ENCODE assay signal across 19 cellular contexts in genomic region chr7:53835301-53835700, GRCh38.
DNase-seq lines count a peak whose midpoint lies in the region; ATAC-seq and TF ChIP-seq lines count a peak whose summit lies in the region.
"Had no signal": no experiment of that assay in that cellular context is flagged by ENCODE, and none has a peak within 500 bp of the region (broad histone marks: within the 10 kb centered on the region; RNA-seq: fewer than 3 reads in every experiment).

No MANE protein-coding gene starts in this region.

- no peaks in the 10 kb centered on the region for H3K9me2 ChIP-seq in hepatocyte (replicated peaks; ENCODE audit: insufficient read depth)

- peak overlapping the region; percentile 6 for H3K27ac ChIP-seq in HUES48 (ENCODE audit: low read depth, low read length)
- no peak overlapping the region for H3K27ac ChIP-seq in hepatocyte
- H3K27ac ChIP-seq: BLaER1 had no signal

- peaks cover 5% of the 10 kb centered on the region for H3K9me3 ChIP-seq in HUES48 (ENCODE audit: control insufficient read depth, insufficient read depth, low read length)
- peaks cover 25% of the 10 kb centered on the region; the same call in 1 of the 2 replicates for H3K9me3 ChIP-seq in NT2/D1 (ENCODE audit: insufficient read depth, low read length)
- peaks cover 9% of the 10 kb centered on the region for H3K9me3 ChIP-seq in mucosa of descending colon
- no peaks in the 10 kb centered on the region for H3K9me3 ChIP-seq in hepatocyte (ENCODE audit: low read depth)
- H3K9me3 ChIP-seq: BE2C, BLaER1 had no signal

- intact Hi-C loops in mucosa of descending colon (cut with DNase I, micrococcal nuclease): no loop called here

- ATAC-seq in mucosa of descending colon: no peak
- ATAC-seq: GM12878 had no signal

- no peak overlapping the region for H3K9ac ChIP-seq in HUES48 (ENCODE audit: low read depth, low read length)
- no peak overlapping the region for H3K9ac ChIP-seq in NT2/D1 (ENCODE audit: insufficient read length, low read depth)
- H3K9ac ChIP-seq: BLaER1 had no signal

- H3K4me3 ChIP-seq in HUES48 (ENCODE audit: low read depth, low read length) (no peak overlapping the region), NT2/D1 (ENCODE audit: insufficient read length, low read depth) (no peak overlapping the region), mucosa of descending colon (no peak overlapping the region), hepatocyte (no peak overlapping the region)
- H3K4me3 ChIP-seq: BLaER1, GM12878 had no signal

- H2AFZ ChIP-seq in hepatocyte: no peak overlapping the region

- H3K4me2 ChIP-seq in hepatocyte: no peak overlapping the region
- H3K4me2 ChIP-seq: BLaER1 had no signal

- H3K36me3 ChIP-seq in HUES48 (ENCODE audit: control insufficient read depth, insufficient read depth, low read length) (no peaks in the 10 kb centered on the region), NT2/D1 (ENCODE audit: insufficient read depth, insufficient read length, low read length) (no peaks in the 10 kb centered on the region), mucosa of descending colon (ENCODE audit: low read depth) (no peaks in the 10 kb centered on the region), hepatocyte (replicated peaks; ENCODE audit: insufficient read depth, low read depth) (no peaks in the 10 kb centered on the region)
- H3K36me3 ChIP-seq: BE2C, BLaER1 had no signal

- H3K79me2 ChIP-seq in hepatocyte: no peaks in the 10 kb centered on the region

- H4K20me1 ChIP-seq in hepatocyte (ENCODE audit: insufficient read depth, poor library complexity, severe bottlenecking): no peaks in the 10 kb centered on the region
- H4K20me1 ChIP-seq: BLaER1 had no signal

- H3K4me1 ChIP-seq in HUES48 (ENCODE audit: control insufficient read depth, insufficient read depth, low read length) (no peaks in the 10 kb centered on the region), NT2/D1 (ENCODE audit: insufficient read depth, insufficient read length) (no peaks in the 10 kb centered on the region), mucosa of descending colon (ENCODE audit: low read depth) (no peaks in the 10 kb centered on the region), hepatocyte (ENCODE audit: insufficient read depth) (no peaks in the 10 kb centered on the region)
- H3K4me1 ChIP-seq: BE2C, BLaER1 had no signal

- 93% methylated on average over 3 of the region's 3 CpGs for WGBS in hepatocyte (ENCODE audit: low lambda C conversion rate, missing lambda C conversion rate)

- DNase-seq in NCI-H146 treated with DMSO at 0.1 percent for 48 hours (lab: John Stamatoyannopoulos, UW; ENCODE audit: unreplicated experiment) (peak; percentile 41), NT2/D1 (ENCODE audit: low read depth, low spot score) (peak; percentile 20), NCI-H2107 treated with DMSO at 0.1 percent for 48 hours (lab: John Stamatoyannopoulos, UW; ENCODE audit: unreplicated experiment) (no peak), mucosa of descending colon (no peak), hepatocyte (ENCODE audit: low spot score) (no peak)
- no peak for DNase-seq in activated naive CD4-positive, alpha-beta T cell treated with Interleukin-2 at 50 U/mL for 16 hours
- DNase-seq: 8988T; ACHN; BE2C; C1 segment of cervical spinal cord; CD4-positive, alpha-beta memory T cell; CD4-positive, CD25-positive, alpha-beta regulatory T cell; CD8-positive, alpha-beta memory T cell; COR-L47; DMS79 treated with DMSO at 0.1 percent for 48 hours; GDM1 had no signal

- TF ChIP-seq CTCF in mucosa of descending colon (IDR thresholded peaks at IDR 0.05) (no peak), hepatocyte (IDR thresholded peaks at IDR 0.05; ENCODE audit: poor library complexity) (no peak)

- H3K27me3 ChIP-seq in HUES48 (ENCODE audit: control insufficient read depth, insufficient read depth, low read length) (no peaks in the 10 kb centered on the region; the same call in 1 of the 2 replicates), NT2/D1 (ENCODE audit: insufficient read depth, insufficient read length) (no peaks in the 10 kb centered on the region), hepatocyte (no peaks in the 10 kb centered on the region)
- H3K27me3 ChIP-seq: BE2C, BLaER1 had no signal

Comparison
In these comparisons a context has a peak if more than half of its experiments do, and no peak if none do; other contexts are left out.
1. DNase-seq: peak in NCI-H146 treated with DMSO at 0.1 percent for 48 hours (single experiment) and NT2/D1 (single experiment); none in NCI-H2107 treated with DMSO at 0.1 percent for 48 hours (single experiment), mucosa of descending colon (0 of 3), hepatocyte (single experiment) and activated naive CD4-positive, alpha-beta T cell treated with Interleukin-2 at 50 U/mL for 16 hours (single experiment).